In genomic region chr2:210183936-210184335, GRCh38 we compare ENCODE assay signal across 12 cellular contexts. TPM values are rescaled to one million over a fixed set of nuclear protein-coding genes. Genes with fewer than 3 reads are reported as not detected.
"Had no signal": no experiment of that assay in that cellular context is flagged by ENCODE, and none has a peak within 500 bp of the region (broad histone marks: within the 10 kb centered on the region; RNA-seq: fewer than 3 reads in every experiment).

No MANE protein-coding gene starts in this region.

RNA-seq across cellular contexts. Expression of gene ACADL, which starts 41.3 kb away (rescaled TPM):
- total RNA-seq: activated CD4-positive, alpha-beta memory T cell treated with anti-CD3 and anti-CD28 coated beads, Interleukin-2, amount 10 ng/mL, durations not matched to agents 7 days and 5 days; activated CD4-positive, alpha-beta T cell treated with anti-CD3 and anti-CD28 coated beads for 36 hours; activated CD4-positive, alpha-beta T cell treated with anti-CD3 and anti-CD28 coated beads, Interleukin-2, amount 10 ng/mL, durations not matched to agents 7 days and 5 days; activated CD8-positive, alpha-beta memory T cell treated with anti-CD3 and anti-CD28 coated beads, Interleukin-2, amount 10 ng/mL, durations not matched to agents 7 days and 5 days; activated CD8-positive, alpha-beta T cell treated with anti-CD3 and anti-CD28 coated beads, Interleukin-2, amount 10 ng/mL, durations not matched to agents 7 days and 5 days; activated naive CD4-positive, alpha-beta T cell treated with anti-CD3 and anti-CD28 coated beads for 36 hours; activated naive CD4-positive, alpha-beta T cell treated with anti-CD3 and anti-CD28 coated beads, Interleukin-2, amount 50 U/mL, for 72 hours; activated naive CD8-positive, alpha-beta T cell treated with anti-CD3 and anti-CD28 coated beads for 36 hours; activated T-helper 17 cell treated with anti-CD3 and anti-CD28 coated beads, Interleukin-2, amount 50 U/mL, for 72 hours; T-helper 1 cell treated with Interleukin-12 subunit alpha and Interleukin-12 subunit beta and Interleukin-4 antibody, amounts not matched to agents 30 ng/mL and 1 ng/mL, for 36 hours; T-helper 17 cell; T-helper 2 cell treated with Interferon-gamma antibody and Interleukin-4, amounts not matched to agents 100 ng/mL and 5 ng/mL, for 36 hours had no signal
